15 cellular contexts compared by ENCODE assay signal in the genomic region with DNA sequence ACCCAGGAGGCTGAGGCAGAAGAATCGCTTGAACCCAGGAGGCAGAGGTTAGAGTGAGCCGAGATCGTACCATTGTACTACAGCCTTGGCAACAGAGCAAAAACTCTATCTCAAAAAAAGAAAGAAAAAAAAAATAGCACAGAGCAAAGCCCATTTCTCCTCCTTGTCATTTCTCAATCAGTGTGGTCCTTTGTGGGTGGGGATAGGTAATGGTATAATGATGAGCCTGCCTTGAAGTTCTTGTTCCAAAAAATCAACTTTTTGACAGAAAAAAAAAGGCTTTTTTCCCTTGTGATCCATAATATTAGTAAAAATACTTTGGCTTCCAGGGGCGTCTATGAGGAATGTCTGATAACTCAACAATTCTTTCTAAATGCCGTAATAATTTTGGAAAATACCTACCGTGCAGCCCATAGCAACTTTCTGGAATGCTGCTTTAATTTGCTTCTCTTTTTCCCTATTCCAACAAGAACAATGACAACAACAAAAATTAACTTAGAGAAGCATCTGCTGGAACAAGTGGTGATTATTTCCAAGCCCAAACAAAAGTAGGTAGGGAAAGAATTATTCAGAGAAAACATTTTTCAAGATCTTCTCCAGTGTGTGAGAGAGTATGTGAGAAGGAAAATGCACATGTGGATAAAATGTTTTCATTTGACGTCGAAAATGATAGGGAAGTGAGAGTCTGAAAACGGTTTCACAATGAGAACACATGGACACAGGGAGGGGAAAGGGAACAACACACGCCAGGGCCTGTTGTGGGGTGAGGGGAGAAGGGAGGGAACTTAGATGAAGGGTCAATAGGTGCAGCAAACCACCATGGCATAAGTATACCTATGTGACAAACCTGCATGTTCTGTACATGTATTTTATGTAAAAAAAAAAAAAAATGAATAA.
DNase-seq lines count a peak whose midpoint lies in the region; ATAC-seq, FAIRE-seq and TF ChIP-seq lines count a peak whose summit lies in the region.
"Had no signal": no experiment of that assay in that cellular context is flagged by ENCODE, and none has a peak within 500 bp of the region (broad histone marks: within the 10 kb centered on the region; RNA-seq: fewer than 3 reads in every experiment).

No MANE protein-coding gene starts in this region.

- H3K4me3 ChIP-seq in fibroblast of mammary gland (ENCODE audit: control insufficient read depth, low read depth, low read length) (no peak overlapping the region), WERI-Rb-1 (ENCODE audit: low read depth, low read length) (no peak overlapping the region), small intestine (ENCODE audit: low read depth in 1 of 2, low read length in 2 of 2) (no peak overlapping the region)
- H3K4me3 ChIP-seq: smooth muscle cell had no signal

- ATAC-seq in HG03432 (IDR thresholded peaks at IDR 0.05; ENCODE audit: unreplicated experiment), result no peak
- ATAC-seq: activated CD4-positive, alpha-beta T cell treated with anti-CD3 and anti-CD28 coated beads for 36 hours; activated T-cell treated with anti-CD3 and anti-CD28 coated beads, Interleukin-2, amount 50 U/mL, for 4 hours; left colon; T-helper 17 cell had no signal

- no peaks in the 10 kb centered on the region for H3K36me3 Mint-ChIP-seq in activated naive CD8-positive, alpha-beta T cell treated with anti-CD3 and anti-CD28 coated beads for 36 hours

- no peak for TF ChIP-seq CTCF in fibroblast of mammary gland (conservative IDR thresholded peaks at IDR 0.05; ENCODE audit: control insufficient read depth, insufficient read depth, low read depth, low read length)
- no peak for TF ChIP-seq CTCF in WERI-Rb-1 (IDR thresholded peaks at IDR 0.05; ENCODE audit: low read depth, low read length)

- no peaks in the 10 kb centered on the region for H3K4me1 ChIP-seq in small intestine (ENCODE audit: control insufficient read depth in 2 of 2, insufficient read depth in 1 of 2, low read depth in 1 of 2, low read length in 1 of 2)

- H3K27me3 ChIP-seq in WERI-Rb-1 (ENCODE audit: insufficient read depth, low read depth, severe bottlenecking) (no peaks in the 10 kb centered on the region), small intestine (ENCODE audit: control insufficient read depth in 2 of 2, insufficient read depth in 2 of 2, low read length in 2 of 2) (no peaks in the 10 kb centered on the region)

- no peak for FAIRE-seq in small intestine (lab: Jason Lieb, UNC)

- 60 to 72% (median 72%) methylated on average over 10 of the region's 10 CpGs for whole genome bisulfite sequencing in small intestine, 3 donors

- no peak overlapping the region for H3K27ac Mint-ChIP-seq in activated naive CD8-positive, alpha-beta T cell treated with anti-CD3 and anti-CD28 coated beads for 36 hours
- H3K27ac Mint-ChIP-seq: activated CD4-positive, alpha-beta T cell treated with anti-CD3 and anti-CD28 coated beads for 36 hours; T-helper 17 cell had no signal

- H3K36me3 ChIP-seq in WERI-Rb-1 (no peaks in the 10 kb centered on the region), small intestine (ENCODE audit: control insufficient read depth in 2 of 2, insufficient read depth in 2 of 2, low read length in 2 of 2) (no peaks in the 10 kb centered on the region)

- peak; percentile 25 for DNase-seq in AG20443 (ENCODE audit: low spot score)
- DNase-seq in OCI-M1 (lab: John Stamatoyannopoulos, UW), result peak; percentile 10
- DNase-seq in fibroblast of mammary gland (ENCODE audit: low read depth), result peak; percentile 57
- peak; percentile 14 for DNase-seq in mucosa of gallbladder (ENCODE audit: low spot score)
- DNase-seq in WERI-Rb-1, result no peak
- no peak for DNase-seq in activated naive CD8-positive, alpha-beta T cell treated with anti-CD3 and anti-CD28 coated beads for 36 hours
- no peak for DNase-seq in small intestine
- DNase-seq: activated CD4-positive, alpha-beta T cell treated with anti-CD3 and anti-CD28 coated beads for 36 hours; activated T-cell treated with anti-CD3 and anti-CD28 coated beads, Interleukin-2, amount 50 U/mL, for 4 hours; left colon; NCI-H1048; NCI-H345; T-helper 17 cell had no signal

- H3K27me3 Mint-ChIP-seq in activated naive CD8-positive, alpha-beta T cell treated with anti-CD3 and anti-CD28 coated beads for 36 hours, result peaks cover 3% of the 10 kb centered on the region
- H3K27me3 Mint-ChIP-seq: T-helper 17 cell had no signal

- H3K9me3 ChIP-seq in WERI-Rb-1 (ENCODE audit: severe bottlenecking), result no peaks in the 10 kb centered on the region
- no peaks in the 10 kb centered on the region for H3K9me3 ChIP-seq in small intestine (ENCODE audit: control insufficient read depth, low read depth)

- no peaks in the 10 kb centered on the region for H3K4me1 Mint-ChIP-seq in activated naive CD8-positive, alpha-beta T cell treated with anti-CD3 and anti-CD28 coated beads for 36 hours
- H3K4me1 Mint-ChIP-seq: activated CD4-positive, alpha-beta T cell treated with anti-CD3 and anti-CD28 coated beads for 36 hours; T-helper 17 cell had no signal

- H3K4me3 Mint-ChIP-seq in activated naive CD8-positive, alpha-beta T cell treated with anti-CD3 and anti-CD28 coated beads for 36 hours, result no peak overlapping the region
- H3K4me3 Mint-ChIP-seq: activated CD4-positive, alpha-beta T cell treated with anti-CD3 and anti-CD28 coated beads for 36 hours; activated T-cell treated with anti-CD3 and anti-CD28 coated beads, Interleukin-2, amount 50 U/mL, for 4 hours; T-helper 17 cell had no signal

- H3K27ac ChIP-seq in WERI-Rb-1 (no peak overlapping the region), small intestine (ENCODE audit: low read depth in 1 of 2, low read length in 1 of 2) (no peak overlapping the region)

- H3K9me3 Mint-ChIP-seq in activated naive CD8-positive, alpha-beta T cell treated with anti-CD3 and anti-CD28 coated beads for 36 hours, result no peaks in the 10 kb centered on the region

Comparison
In these comparisons a context has a peak if more than half of its experiments do, and no peak if none do; other contexts are left out.
1. DNase-seq: peak in AG20443 (single experiment), OCI-M1 (single experiment), fibroblast of mammary gland (single experiment) and mucosa of gallbladder (single experiment); none in WERI-Rb-1 (single experiment), activated naive CD8-positive, alpha-beta T cell treated with anti-CD3 and anti-CD28 coated beads for 36 hours (single experiment) and small intestine (single experiment).